In the genomic region with DNA sequence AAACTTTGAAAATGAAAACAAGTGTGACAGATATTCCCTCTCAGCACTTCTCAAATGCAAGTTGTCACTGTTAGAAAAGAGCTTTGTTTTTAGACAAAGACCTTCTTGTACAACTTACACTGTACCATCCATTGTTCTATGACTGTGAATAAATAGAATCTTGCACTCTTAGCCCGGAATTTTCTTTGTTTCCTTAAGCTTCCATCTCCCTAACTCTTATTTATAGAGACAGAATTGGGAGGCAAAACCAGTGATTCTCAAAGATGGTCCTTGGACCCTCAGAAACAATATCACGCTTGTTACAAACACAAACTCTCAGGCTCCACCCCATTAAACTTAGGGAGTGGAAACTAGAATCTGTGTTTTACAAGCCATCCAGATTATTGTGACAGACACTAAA, we compare ENCODE assay signal across 10 cellular contexts. TPM values are rescaled to one million over a fixed set of nuclear protein-coding genes. Genes with fewer than 3 reads are reported as not detected.
"Had no signal": no experiment of that assay in that cellular context is flagged by ENCODE, and none has a peak within 500 bp of the region (broad histone marks: within the 10 kb centered on the region; RNA-seq: fewer than 3 reads in every experiment).

No MANE protein-coding gene starts in this region.

RNA-seq across cellular contexts. Expression of a gene that starts 18.1 kb away (rescaled TPM):
- total RNA-seq: chondrocyte, dermis blood vessel endothelial cell, gastrocnemius medialis, hepatocyte, left ventricle myocardium inferior, mononuclear cell, natural killer cell, right atrium auricular region had no signal
- polyA plus RNA-seq: hepatocyte, mammary epithelial cell, neural cell had no signal
